Comparison of ENCODE assay signal across 1 cellular context in genomic region chr17:44323359-44324091, GRCh38.
TF ChIP-seq lines count a peak whose summit lies in the region.

No MANE protein-coding gene starts in this region.

TF ChIP-seq in HCT116, 20 proteins besides CTCF, POLR2A, EP300 and RAD21 (continued from another document):
- no peak for TF ChIP-seq ZBTB33 (IDR thresholded peaks at IDR 0.05; ENCODE audit: extremely low read depth, insufficient replicate concordance, low read length)
- no peak for TF ChIP-seq EZH2phosphoT487 (IDR thresholded peaks at IDR 0.05; ENCODE audit: borderline replicate concordance)
- no peak for TF ChIP-seq ZNF274 (IDR thresholded peaks at IDR 0.05; ENCODE audit: low read depth, low read length)
- TF ChIP-seq SRF (IDR thresholded peaks at IDR 0.05; ENCODE audit: low read depth) = no peak
- no peak for TF ChIP-seq FOSL1 (IDR thresholded peaks at IDR 0.05; ENCODE audit: low read depth)
